8 cellular contexts compared by ENCODE assay signal in genomic region chr2:177264539-177265385, GRCh38. TPM values are rescaled to one million over a fixed set of nuclear protein-coding genes. Genes with fewer than 3 reads are reported as not detected.
A peak's percentile ranks its signal among the peaks of the same experiment; 100 is the strongest.
DNase-seq lines count a peak whose midpoint lies in the region; ATAC-seq and TF ChIP-seq lines count a peak whose summit lies in the region.

TSS of gene NFE2L2 (minus strand) at chr2:177264727. CDS start at chr2:177264576, 151 bp downstream.

- peaks cover 5% of the 10 kb centered on the region; the same call in 2 of the 3 replicates for H3K36me3 Mint-ChIP-seq in GM23338 (ENCODE audit: low read depth)
- peaks cover 47% of the 10 kb centered on the region for H3K36me3 Mint-ChIP-seq in activated T-helper 17 cell treated with anti-CD3 and anti-CD28 coated beads, Interleukin-2, amount 50 U/mL, for 72 hours (ENCODE audit: low read depth)
- peaks cover 0 to 27% (median 4%) of the 10 kb centered on the region in 5 donors for H3K36me3 Mint-ChIP-seq in naive thymus-derived CD4-positive, alpha-beta T cell
- H3K36me3 Mint-ChIP-seq in stimulated activated memory B cell treated with anti-CD40 and anti-IgM and Interleukin-4, amounts not matched to agents 10 μg/mL and 1 μg/mL and 100 μg/mL, for 72 hours = peaks cover 12% of the 10 kb centered on the region

- H3F3A ChIP-seq in GM23338 (replicated peaks; ENCODE audit: low read depth) = no peaks in the 10 kb centered on the region

- H3K27me3 ChIP-seq in GM23338 (ENCODE audit: insufficient read depth) (no peaks in the 10 kb centered on the region), RWPE2 (ENCODE audit: insufficient read depth, poor library complexity, severe bottlenecking) (no peaks in the 10 kb centered on the region), fibroblast of lung (ENCODE audit: control insufficient read depth, insufficient read depth, low read length) (no peaks in the 10 kb centered on the region)
- no peaks in the 10 kb centered on the region for H3K27me3 ChIP-seq in naive thymus-derived CD4-positive, alpha-beta T cell (ENCODE audit: control insufficient read depth in 2 of 2, insufficient read depth in 2 of 2, low read length in 2 of 2)

- no peak for TF ChIP-seq CTCF in GM23338 (conservative IDR thresholded peaks at IDR 0.05; ENCODE audit: low read depth in 2 of 2)
- no peak for TF ChIP-seq CTCF in RWPE2 (IDR thresholded peaks at IDR 0.05; ENCODE audit: poor library complexity, severe bottlenecking)
- TF ChIP-seq CTCF in fibroblast of lung (conservative IDR thresholded peaks at IDR 0.05 in 1 of 2, IDR thresholded peaks at IDR 0.05 in 1 of 2; ENCODE audit: low read depth in 1 of 2, low read length in 2 of 2) = no peak

- H4K20me1 ChIP-seq in GM23338 (replicated peaks; ENCODE audit: insufficient read depth) (peaks cover 23% of the 10 kb centered on the region), fibroblast of lung (ENCODE audit: control insufficient read depth, extremely low read depth, insufficient read depth, low read length) (peaks cover 3% of the 10 kb centered on the region)

- ATAC-seq in GM23338 = peak; percentile 69
- peak; percentile 67 for ATAC-seq in RWPE2 (ENCODE audit: low read depth)
- ATAC-seq in activated T-helper 17 cell treated with anti-CD3 and anti-CD28 coated beads, Interleukin-2, amount 50 U/mL, for 72 hours (replicated peaks) = peak; percentile 77
- ATAC-seq in naive thymus-derived CD4-positive, alpha-beta T cell = peak; percentile 83
- peak; percentile 88 for ATAC-seq in stimulated activated memory B cell treated with anti-CD40 and anti-IgM and Interleukin-4, amounts not matched to agents 10 μg/mL and 1 μg/mL and 100 μg/mL, for 72 hours

- H3K4me1 ChIP-seq in GM23338 (ENCODE audit: insufficient read depth) = peaks cover 29% of the 10 kb centered on the region
- peaks cover 27% of the 10 kb centered on the region for H3K4me1 ChIP-seq in RWPE2 (ENCODE audit: insufficient read depth, poor library complexity, severe bottlenecking)
- peaks cover 4% of the 10 kb centered on the region for H3K4me1 ChIP-seq in fibroblast of lung (ENCODE audit: control insufficient read depth, extremely low read depth, insufficient read depth, low read length)
- H3K4me1 ChIP-seq in naive thymus-derived CD4-positive, alpha-beta T cell (ENCODE audit: control insufficient read depth in 2 of 2, insufficient read depth in 2 of 2, low read length in 2 of 2) = peaks cover 24 to 27% of the 10 kb centered on the region in 2 donors

- H3K79me2 ChIP-seq in GM23338 (replicated peaks; ENCODE audit: insufficient read depth) (peaks cover 36% of the 10 kb centered on the region), fibroblast of lung (ENCODE audit: control insufficient read depth, insufficient read depth, low read length) (peaks cover 44% of the 10 kb centered on the region)

- H3K9me3 ChIP-seq in RWPE2 (ENCODE audit: severe bottlenecking) (no peaks in the 10 kb centered on the region), fibroblast of lung (ENCODE audit: control insufficient read depth, insufficient read depth, low read depth, low read length) (no peaks in the 10 kb centered on the region)
- no peaks in the 10 kb centered on the region for H3K9me3 ChIP-seq in naive thymus-derived CD4-positive, alpha-beta T cell (ENCODE audit: control insufficient read depth in 2 of 3, low read length in 3 of 3)

- H2AFZ ChIP-seq in GM23338 (peak within 1 kb of the TSS; percentile 52), fibroblast of lung (ENCODE audit: low read length) (peak within 1 kb of the TSS; percentile 57)

- no peaks in the 10 kb centered on the region for H3K36me3 ChIP-seq in GM23338 (ENCODE audit: insufficient read depth)
- peaks cover 20% of the 10 kb centered on the region for H3K36me3 ChIP-seq in RWPE2 (ENCODE audit: low read depth)
- no peaks in the 10 kb centered on the region for H3K36me3 ChIP-seq in fibroblast of lung (ENCODE audit: control insufficient read depth, insufficient read depth, low read length)
- peaks cover 0 to 14% (median 0%) of the 10 kb centered on the region in 3 experiments for H3K36me3 ChIP-seq in naive thymus-derived CD4-positive, alpha-beta T cell (ENCODE audit: control insufficient read depth in 2 of 3, insufficient read depth in 3 of 3, low read length in 3 of 3)

- intact Hi-C loops in naive thymus-derived CD4-positive, alpha-beta T cell (cut with micrococcal nuclease) = loop anchor here (1.0 to 10.0 kb wide), 7 partner anchors 26 to 1260 kb away; partner anchors contain the start of genes AGPS (in 1 of the 2) and LNPK (in 1 of the 2)

- no peaks in the 10 kb centered on the region for H3K9me2 ChIP-seq in GM23338 (ENCODE audit: insufficient read depth)

- H3K27me3 Mint-ChIP-seq in GM23338 (ENCODE audit: insufficient read depth, low read depth, poor library complexity) = peaks cover 7% of the 10 kb centered on the region
- H3K27me3 Mint-ChIP-seq in activated T-helper 17 cell treated with anti-CD3 and anti-CD28 coated beads, Interleukin-2, amount 50 U/mL, for 72 hours = no peaks in the 10 kb centered on the region
- H3K27me3 Mint-ChIP-seq in naive thymus-derived CD4-positive, alpha-beta T cell = no peaks in the 10 kb centered on the region
- H3K27me3 Mint-ChIP-seq in stimulated activated memory B cell treated with anti-CD40 and anti-IgM and Interleukin-4, amounts not matched to agents 10 μg/mL and 1 μg/mL and 100 μg/mL, for 72 hours = no peaks in the 10 kb centered on the region

- H3K4me3 ChIP-seq in GM23338 = peak within 1 kb of the TSS; percentile 79
- peak within 1 kb of the TSS; percentile 90 for H3K4me3 ChIP-seq in RWPE2 (ENCODE audit: severe bottlenecking)
- peak within 1 kb of the TSS; percentile 62 to 89 (median 82) for H3K4me3 ChIP-seq in fibroblast of lung (replicated peaks in 1 of 4; ENCODE audit: control extremely low read depth in 1 of 4, insufficient read depth in 1 of 4, low read depth in 3 of 4, low read length in 4 of 4)
- peak within 1 kb of the TSS; percentile 80 for H3K4me3 ChIP-seq in naive thymus-derived CD4-positive, alpha-beta T cell (ENCODE audit: low read length)

- H3K9me3 Mint-ChIP-seq in GM23338 = no peaks in the 10 kb centered on the region
- H3K9me3 Mint-ChIP-seq in activated T-helper 17 cell treated with anti-CD3 and anti-CD28 coated beads, Interleukin-2, amount 50 U/mL, for 72 hours = no peaks in the 10 kb centered on the region
- peaks cover 0 to 6% (median 0%) of the 10 kb centered on the region in 11 donors for H3K9me3 Mint-ChIP-seq in naive thymus-derived CD4-positive, alpha-beta T cell
- no peaks in the 10 kb centered on the region for H3K9me3 Mint-ChIP-seq in stimulated activated memory B cell treated with anti-CD40 and anti-IgM and Interleukin-4, amounts not matched to agents 10 μg/mL and 1 μg/mL and 100 μg/mL, for 72 hours

- peak within 1 kb of the TSS; percentile 99 for H3K9ac ChIP-seq in fibroblast of lung (ENCODE audit: insufficient read depth, low read length)

- peak; percentile 92 for DNase-seq in Daoy (ENCODE audit: low read depth)
- DNase-seq in GM23338 (ENCODE audit: low spot score) = peak; percentile 78
- peak; percentile 84 for DNase-seq in LHCN-M2 (ENCODE audit: low read depth)
- DNase-seq in RWPE2 (ENCODE audit: low spot score) = peak; percentile 83
- peak; percentile 91 for DNase-seq in fibroblast of lung (ENCODE audit: low read depth in 2 of 2)
- peak; percentile 91 to 99 (median 93) for DNase-seq in naive thymus-derived CD4-positive, alpha-beta T cell

- H3K4me3 Mint-ChIP-seq in GM23338 = peak within 1 kb of the TSS; percentile 85
- peak within 1 kb of the TSS; percentile 95 for H3K4me3 Mint-ChIP-seq in activated T-helper 17 cell treated with anti-CD3 and anti-CD28 coated beads, Interleukin-2, amount 50 U/mL, for 72 hours
- peak within 1 kb of the TSS; percentile 90 to 100 (median 97) for H3K4me3 Mint-ChIP-seq in naive thymus-derived CD4-positive, alpha-beta T cell
- H3K4me3 Mint-ChIP-seq in stimulated activated memory B cell treated with anti-CD40 and anti-IgM and Interleukin-4, amounts not matched to agents 10 μg/mL and 1 μg/mL and 100 μg/mL, for 72 hours = peak within 1 kb of the TSS; percentile 97

- peak within 1 kb of the TSS; percentile 99 for H3K27ac Mint-ChIP-seq in GM23338
- peak within 1 kb of the TSS; percentile 98 for H3K27ac Mint-ChIP-seq in activated T-helper 17 cell treated with anti-CD3 and anti-CD28 coated beads, Interleukin-2, amount 50 U/mL, for 72 hours
- peak within 1 kb of the TSS; percentile 98 to 100 (median 100) for H3K27ac Mint-ChIP-seq in naive thymus-derived CD4-positive, alpha-beta T cell
- H3K27ac Mint-ChIP-seq in stimulated activated memory B cell treated with anti-CD40 and anti-IgM and Interleukin-4, amounts not matched to agents 10 μg/mL and 1 μg/mL and 100 μg/mL, for 72 hours = peak within 1 kb of the TSS; percentile 100

- H3K4me1 Mint-ChIP-seq in GM23338 = peaks cover 42% of the 10 kb centered on the region
- peaks cover 26% of the 10 kb centered on the region for H3K4me1 Mint-ChIP-seq in activated T-helper 17 cell treated with anti-CD3 and anti-CD28 coated beads, Interleukin-2, amount 50 U/mL, for 72 hours
- peaks cover 25 to 56% (median 47%) of the 10 kb centered on the region in 7 donors for H3K4me1 Mint-ChIP-seq in naive thymus-derived CD4-positive, alpha-beta T cell
- H3K4me1 Mint-ChIP-seq in stimulated activated memory B cell treated with anti-CD40 and anti-IgM and Interleukin-4, amounts not matched to agents 10 μg/mL and 1 μg/mL and 100 μg/mL, for 72 hours = peaks cover 43% of the 10 kb centered on the region

- POLR2A ChIA-PET in naive thymus-derived CD4-positive, alpha-beta T cell (lab: Charles Lee) = interaction anchor here (0.5 to 8.9 kb wide), 37 partner anchors 8 to 1186 kb away, joined by 3 to 282 read pairs (median 13); partner anchors contain the start of genes AGPS, HNRNPA3, PJVK and PRKRA

- H3K4me2 ChIP-seq in GM23338 (peak within 1 kb of the TSS; percentile 90), fibroblast of lung (ENCODE audit: extremely low read depth, insufficient read depth, low read length) (peak within 1 kb of the TSS; percentile 89)

- H3K27ac ChIP-seq in GM23338 (ENCODE audit: low read depth) = peak within 1 kb of the TSS; percentile 94
- peak within 1 kb of the TSS; percentile 90 for H3K27ac ChIP-seq in RWPE2 (ENCODE audit: poor library complexity, severe bottlenecking)
- peak within 1 kb of the TSS; percentile 97 for H3K27ac ChIP-seq in fibroblast of lung (ENCODE audit: insufficient read depth, low read length)
- H3K27ac ChIP-seq in naive thymus-derived CD4-positive, alpha-beta T cell (ENCODE audit: low read depth, low read length) = peak within 1 kb of the TSS; percentile 98

- CTCF ChIA-PET in naive thymus-derived CD4-positive, alpha-beta T cell (lab: Charles Lee) = interaction anchor here (0.7 to 5.6 kb wide), 28 partner anchors 12 to 288 kb away, joined by 3 to 77 read pairs (median 4); partner anchors contain the start of gene HNRNPA3

RNA-seq across cellular contexts. Expression of gene NFE2L2, which starts in this region (rescaled TPM):
- total RNA-seq in Daoy (2014; rRNA removed; shearing (Covaris generic)) = 58.4 and 60.0 TPM in 2 replicates
- 28.0 and 35.0 TPM in 2 replicates for total RNA-seq in GM23338 (2014; rRNA removed; shearing (Covaris generic))
- 37.8 and 39.1 TPM in 2 replicates for polyA plus RNA-seq in GM23338 (2016; fragmentation: Nextera tagmentation; extraction: Ambion mirVana)
- total RNA-seq in LHCN-M2 (2014; rRNA removed) = 59.3 and 74.6 TPM in 2 replicates
- 28.6 TPM for polyA plus RNA-seq in LHCN-M2 (2012)
- total RNA-seq in activated T-helper 17 cell treated with anti-CD3 and anti-CD28 coated beads, Interleukin-2, amount 50 U/mL, for 72 hours = 10 to 100 TPM; 39.3 to 49.4 TPM
- 97.1 and 142 TPM in 2 replicates for total RNA-seq in fibroblast of lung
- polyA plus RNA-seq in fibroblast of lung = 166 and 178 TPM in 2 replicates
- polyA plus RNA-seq in fibroblast of lung (2012) = 77.8 and 92.7 TPM in 2 replicates
- 116 and 126 TPM in 2 replicates for polyA minus RNA-seq in fibroblast of lung (ENCODE audit: low replicate concordance)
- total RNA-seq in naive thymus-derived CD4-positive, alpha-beta T cell = 10 to 100 TPM; 58.9 to 99.6 (median 74.7) TPM
- 10 to 100 TPM; 67.4 to 98.5 TPM for polyA plus RNA-seq in naive thymus-derived CD4-positive, alpha-beta T cell

Comparison
In these comparisons a context has a peak if more than half of its experiments do, and no peak if none do; other contexts are left out.
1. Peak in every context shown above with its lines: DNase-seq, ATAC-seq, H3K4me3 ChIP-seq and H3K27ac ChIP-seq.